In the genomic region with DNA sequence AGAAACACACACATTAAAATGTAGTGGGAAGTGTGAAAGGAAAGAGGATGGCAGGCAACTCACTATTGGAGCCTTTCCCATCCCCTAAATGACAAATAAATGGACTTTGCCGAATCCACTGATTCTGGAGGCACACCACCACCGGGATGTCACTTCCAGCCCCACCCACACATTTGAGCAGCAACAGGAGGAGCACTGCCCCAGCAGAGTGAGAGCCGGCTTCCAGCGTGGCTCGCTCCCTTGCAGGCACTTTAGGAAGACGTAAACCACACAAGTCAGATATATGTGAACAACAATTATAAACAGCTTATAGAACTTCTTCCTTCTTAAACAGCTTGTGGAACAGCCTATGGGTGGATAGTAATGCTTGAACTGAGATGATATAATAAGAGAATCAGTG, we compare ENCODE assay signal across 1 cellular context.
TF ChIP-seq lines count a peak whose summit lies in the region.

No MANE protein-coding gene starts in this region.

TF ChIP-seq in H1, 55 proteins besides CTCF, POLR2A, EP300 and RAD21 (continued from another document):
- TF ChIP-seq RFX5 (IDR thresholded peaks at IDR 0.05; ENCODE audit: borderline replicate concordance, low read depth, low read length): no peak
- no peak for TF ChIP-seq JUN (IDR thresholded peaks at IDR 0.05; ENCODE audit: low read depth, low read length)
- no peak for TF ChIP-seq GABPA (IDR thresholded peaks at IDR 0.05; ENCODE audit: borderline replicate concordance, insufficient read depth, low read length)
- TF ChIP-seq POU5F1 (IDR thresholded peaks at IDR 0.05; ENCODE audit: low read depth, low read length): no peak
